Comparison of ENCODE assay signal across 40 cellular contexts in genomic region chr12:122590990-122591389, GRCh38.
"Had no signal": no experiment of that assay in that cellular context is flagged by ENCODE, and none has a peak within 500 bp of the region (broad histone marks: within the 10 kb centered on the region; RNA-seq: fewer than 3 reads in every experiment).

No MANE protein-coding gene starts in this region.

- H3K36me3 ChIP-seq: adrenal gland, breast epithelium had no signal

- H3K27ac ChIP-seq: adrenal gland, ascending aorta, body of pancreas, brain microvascular endothelial cell, breast epithelium, cardiac muscle cell had no signal

- H3K4me1 Mint-ChIP-seq: activated naive CD4-positive, alpha-beta T cell treated with anti-CD3 and anti-CD28 coated beads, Interleukin-2, amount 10 ng/mL, durations not matched to agents 7 days and 5 days; activated naive CD4-positive, alpha-beta T cell treated with anti-CD3 and anti-CD28 coated beads, Interleukin-2, amount 50 U/mL, for 24 hours; activated naive CD8-positive, alpha-beta T cell treated with anti-CD3 and anti-CD28 coated beads for 36 hours; brain; central memory CD8-positive, alpha-beta T cell had no signal

- H3K27me3 Mint-ChIP-seq: activated naive CD4-positive, alpha-beta T cell treated with anti-CD3 and anti-CD28 coated beads, Interleukin-2, amount 10 ng/mL, durations not matched to agents 7 days and 5 days; activated naive CD4-positive, alpha-beta T cell treated with anti-CD3 and anti-CD28 coated beads, Interleukin-2, amount 50 U/mL, for 24 hours; activated naive CD8-positive, alpha-beta T cell; activated naive CD8-positive, alpha-beta T cell treated with anti-CD3 and anti-CD28 coated beads for 36 hours; activated naive CD8-positive, alpha-beta T cell treated with anti-CD3 and anti-CD28 coated beads, Interleukin-2, amount 10 ng/mL, durations not matched to agents 7 days and 5 days; activated naive CD8-positive, alpha-beta T cell treated with anti-CD3 and anti-CD28 coated beads, Interleukin-2, amount 50 U/mL, for 24 hours; activated T-cell treated with anti-CD3 and anti-CD28 coated beads, Interleukin-2, amount 50 U/mL, for 24 hours; activated T-helper 17 cell treated with anti-CD3 and anti-CD28 coated beads, Interleukin-2, amount 50 U/mL, for 72 hours; brain; central memory CD8-positive, alpha-beta T cell had no signal

- H3K9me3 Mint-ChIP-seq: activated naive CD4-positive, alpha-beta T cell treated with anti-CD3 and anti-CD28 coated beads for 36 hours; activated naive CD4-positive, alpha-beta T cell treated with anti-CD3 and anti-CD28 coated beads, Interleukin-2, amount 10 ng/mL, durations not matched to agents 7 days and 5 days; activated naive CD4-positive, alpha-beta T cell treated with anti-CD3 and anti-CD28 coated beads, Interleukin-2, amount 50 U/mL, for 24 hours; activated naive CD4-positive, alpha-beta T cell treated with anti-CD3 and anti-CD28 coated beads, Interleukin-2, amount 50 U/mL, for 72 hours; activated naive CD8-positive, alpha-beta T cell treated with anti-CD3 and anti-CD28 coated beads for 36 hours; activated naive CD8-positive, alpha-beta T cell treated with anti-CD3 and anti-CD28 coated beads, Interleukin-2, amount 10 ng/mL, durations not matched to agents 7 days and 5 days; activated naive CD8-positive, alpha-beta T cell treated with anti-CD3 and anti-CD28 coated beads, Interleukin-2, amount 50 U/mL, for 24 hours; activated T-cell treated with anti-CD3 and anti-CD28 coated beads, Interleukin-2, amount 50 U/mL, for 24 hours; activated T-cell treated with anti-CD3 and anti-CD28 coated beads, Interleukin-2, amount 50 U/mL, for 4 hours; activated T-cell treated with anti-CD3 and anti-CD28 coated beads, Interleukin-2, amount 50 U/mL, for 72 hours; activated T-helper 1 cell treated with anti-CD3 and anti-CD28 coated beads, Interleukin-12 subunit alpha, Interleukin-12 subunit beta, Interleukin-2, Interleukin-4 antibody, amounts not matched to agents 30 ng/mL and 10 ng/mL and 1 ng/mL, durations not matched to agents 14 hours and 24 hours and 36 hours; activated T-helper 17 cell treated with anti-CD3 and anti-CD28 coated beads, Interleukin-2, amount 50 U/mL, for 72 hours; activated T-helper 2 cell treated with anti-CD3 and anti-CD28 coated beads, Interferon-gamma antibody, Interleukin-2, Interleukin-4, amounts not matched to agents 10 μg/mL and 5 μg/mL and 100 μg/mL, durations not matched to agents 14 hours and 24 hours and 36 hours; brain; central memory CD8-positive, alpha-beta T cell had no signal

- H3K9me3 ChIP-seq: adrenal gland, ascending aorta, body of pancreas, breast epithelium had no signal

- H3K27me3 ChIP-seq: adrenal gland, ascending aorta, body of pancreas, brain microvascular endothelial cell, breast epithelium, cardiac muscle cell had no signal

- FAIRE-seq: astrocyte, bronchial epithelial cell had no signal

- H3K4me1 ChIP-seq: ascending aorta, body of pancreas, breast epithelium had no signal

- H3K4me3 ChIP-seq: adrenal gland, ascending aorta, body of pancreas, breast epithelium, cardiac muscle cell had no signal

- ATAC-seq: activated naive CD4-positive, alpha-beta T cell treated with anti-CD3 and anti-CD28 coated beads, Interleukin-2, amount 50 U/mL, for 72 hours; activated naive CD8-positive, alpha-beta T cell treated with anti-CD3 and anti-CD28 coated beads, Interleukin-2, amount 50 U/mL, for 24 hours; activated T-cell treated with anti-CD3 and anti-CD28 coated beads, Interleukin-2, amount 50 U/mL, for 4 hours; activated T-cell treated with anti-CD3 and anti-CD28 coated beads, Interleukin-2, amount 50 U/mL, for 72 hours; activated T-helper 17 cell treated with anti-CD3 and anti-CD28 coated beads, Interleukin-2, amount 50 U/mL, for 72 hours; body of pancreas had no signal

- DNase-seq: activated effector memory CD4-positive, alpha-beta T cell treated with anti-CD3 and anti-CD28 coated beads, Interleukin-2, amount 50 U/mL, for 16 hours; activated effector memory CD4-positive, alpha-beta T cell treated with Interleukin-2 at 50 U/mL for 16 hours; activated gamma-delta T cell; activated gamma-delta T cell treated with Interleukin-2 at 50 U/mL for 16 hours; activated naive CD4-positive, alpha-beta T cell; activated naive CD4-positive, alpha-beta T cell treated with anti-CD3 and anti-CD28 coated beads for 36 hours; activated naive CD4-positive, alpha-beta T cell treated with anti-CD3 and anti-CD28 coated beads, Interleukin-2, amount 10 ng/mL, durations not matched to agents 7 days and 5 days; activated naive CD4-positive, alpha-beta T cell treated with anti-CD3 and anti-CD28 coated beads, Interleukin-2, amount 50 U/mL, for 16 hours; activated naive CD4-positive, alpha-beta T cell treated with Interleukin-2 at 50 U/mL for 16 hours; activated naive CD8-positive, alpha-beta T cell treated with anti-CD3 and anti-CD28 coated beads for 36 hours; activated naive CD8-positive, alpha-beta T cell treated with anti-CD3 and anti-CD28 coated beads, Interleukin-2, amount 10 ng/mL, durations not matched to agents 7 days and 5 days; activated naive CD8-positive, alpha-beta T cell treated with anti-CD3 and anti-CD28 coated beads, Interleukin-2, amount 50 U/mL, for 24 hours; activated T-cell treated with anti-CD3 and anti-CD28 coated beads, Interleukin-2, amount 50 U/mL, for 1 hour; activated T-cell treated with anti-CD3 and anti-CD28 coated beads, Interleukin-2, amount 50 U/mL, for 24 hours; activated T-cell treated with anti-CD3 and anti-CD28 coated beads, Interleukin-2, amount 50 U/mL, for 4 hours; activated T-cell treated with anti-CD3 and anti-CD28 coated beads, Interleukin-2, amount 50 U/mL, for 48 hours; activated T-cell treated with anti-CD3 and anti-CD28 coated beads, Interleukin-2, amount 50 U/mL, for 72 hours; adrenal gland; amniotic stem cell; amygdala; anterior cingulate cortex; aorta; body of pancreas; brain microvascular endothelial cell; caudate nucleus; central memory CD4-positive, alpha-beta T cell; cerebellar nuclear complex had no signal

- H3K27ac Mint-ChIP-seq: activated naive CD4-positive, alpha-beta T cell treated with anti-CD3 and anti-CD28 coated beads for 36 hours; activated naive CD4-positive, alpha-beta T cell treated with anti-CD3 and anti-CD28 coated beads, Interleukin-2, amount 10 ng/mL, durations not matched to agents 7 days and 5 days; activated naive CD4-positive, alpha-beta T cell treated with anti-CD3 and anti-CD28 coated beads, Interleukin-2, amount 50 U/mL, for 24 hours; activated naive CD4-positive, alpha-beta T cell treated with anti-CD3 and anti-CD28 coated beads, Interleukin-2, amount 50 U/mL, for 72 hours; activated naive CD8-positive, alpha-beta T cell; activated naive CD8-positive, alpha-beta T cell treated with anti-CD3 and anti-CD28 coated beads for 36 hours; activated naive CD8-positive, alpha-beta T cell treated with anti-CD3 and anti-CD28 coated beads, Interleukin-2, amount 10 ng/mL, durations not matched to agents 7 days and 5 days; activated naive CD8-positive, alpha-beta T cell treated with anti-CD3 and anti-CD28 coated beads, Interleukin-2, amount 50 U/mL, for 24 hours; activated T-cell treated with anti-CD3 and anti-CD28 coated beads, Interleukin-2, amount 50 U/mL, for 24 hours; activated T-cell treated with anti-CD3 and anti-CD28 coated beads, Interleukin-2, amount 50 U/mL, for 72 hours; activated T-helper 1 cell treated with anti-CD3 and anti-CD28 coated beads, Interleukin-12 subunit alpha, Interleukin-12 subunit beta, Interleukin-2, Interleukin-4 antibody, amounts not matched to agents 30 ng/mL and 10 ng/mL and 1 ng/mL, durations not matched to agents 14 hours and 24 hours and 36 hours; activated T-helper 17 cell treated with anti-CD3 and anti-CD28 coated beads, Interleukin-2, amount 50 U/mL, for 72 hours; activated T-helper 2 cell treated with anti-CD3 and anti-CD28 coated beads, Interferon-gamma antibody, Interleukin-2, Interleukin-4, amounts not matched to agents 10 μg/mL and 5 μg/mL and 100 μg/mL, durations not matched to agents 14 hours and 24 hours and 36 hours; brain had no signal

- H3K4me3 Mint-ChIP-seq: activated naive CD4-positive, alpha-beta T cell treated with anti-CD3 and anti-CD28 coated beads for 36 hours; activated naive CD4-positive, alpha-beta T cell treated with anti-CD3 and anti-CD28 coated beads, Interleukin-2, amount 10 ng/mL, durations not matched to agents 7 days and 5 days; activated naive CD4-positive, alpha-beta T cell treated with anti-CD3 and anti-CD28 coated beads, Interleukin-2, amount 50 U/mL, for 24 hours; activated naive CD8-positive, alpha-beta T cell; activated naive CD8-positive, alpha-beta T cell treated with anti-CD3 and anti-CD28 coated beads for 36 hours; activated naive CD8-positive, alpha-beta T cell treated with anti-CD3 and anti-CD28 coated beads, Interleukin-2, amount 10 ng/mL, durations not matched to agents 7 days and 5 days; activated naive CD8-positive, alpha-beta T cell treated with anti-CD3 and anti-CD28 coated beads, Interleukin-2, amount 50 U/mL, for 24 hours; activated T-cell treated with anti-CD3 and anti-CD28 coated beads, Interleukin-2, amount 50 U/mL, for 24 hours; activated T-cell treated with anti-CD3 and anti-CD28 coated beads, Interleukin-2, amount 50 U/mL, for 4 hours; activated T-cell treated with anti-CD3 and anti-CD28 coated beads, Interleukin-2, amount 50 U/mL, for 72 hours; activated T-helper 1 cell treated with anti-CD3 and anti-CD28 coated beads, Interleukin-12 subunit alpha, Interleukin-12 subunit beta, Interleukin-2, Interleukin-4 antibody, amounts not matched to agents 30 ng/mL and 10 ng/mL and 1 ng/mL, durations not matched to agents 14 hours and 24 hours and 36 hours; activated T-helper 17 cell treated with anti-CD3 and anti-CD28 coated beads, Interleukin-2, amount 50 U/mL, for 72 hours; brain; central memory CD8-positive, alpha-beta T cell had no signal
